ENCODE assay signal across 17 cellular contexts in the genomic region with DNA sequence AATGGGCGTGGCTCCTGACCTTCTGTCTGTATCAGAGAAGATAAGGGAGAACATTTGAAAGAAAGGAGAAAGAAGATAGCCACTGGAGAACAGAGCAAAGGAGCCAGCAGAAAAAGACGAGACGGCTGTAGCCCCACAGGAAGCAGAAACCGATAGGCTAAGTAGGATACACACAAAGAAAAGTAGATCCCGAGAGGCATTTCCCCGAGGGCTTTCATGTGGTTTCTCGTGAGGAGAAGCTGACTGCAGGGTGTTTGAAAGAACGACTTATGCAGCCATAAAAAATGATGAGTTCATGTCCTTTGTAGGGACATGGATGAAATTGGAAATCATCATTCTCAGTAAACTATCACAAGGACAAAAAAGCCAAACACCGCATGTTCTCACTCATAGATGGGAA.
"Had no signal": no experiment of that assay in that cellular context is flagged by ENCODE, and none has a peak within 500 bp of the region (broad histone marks: within the 10 kb centered on the region; RNA-seq: fewer than 3 reads in every experiment).

No MANE protein-coding gene starts in this region.

- DNase-seq: effector memory CD8-positive, alpha-beta T cell; gastrocnemius medialis; head of caudate nucleus; kidney; natural killer cell; occipital lobe; ovary; posterior cingulate gyrus; psoas muscle; right cardiac atrium; sigmoid colon; stimulated activated CD4-positive, alpha-beta T cell treated with anti-CD3 and anti-CD28 coated beads, Interleukin-2, amount 100 ng/mL, for 24 hours; stimulated activated CD4-positive, alpha-beta T cell treated with anti-CD3 and anti-CD28 coated beads, Interleukin-4, amount 100 ng/mL, for 24 hours; stimulated activated naive CD8-positive, alpha-beta T cell treated with anti-CD3 and anti-CD28 coated beads, Interleukin-15, Interleukin-2, amounts not matched to agents 100 U/mL and 50 U/mL, for 24 hours; substantia nigra; testis; tibial artery had no signal
